ENCODE assay signal across 8 cellular contexts in the genomic region with DNA sequence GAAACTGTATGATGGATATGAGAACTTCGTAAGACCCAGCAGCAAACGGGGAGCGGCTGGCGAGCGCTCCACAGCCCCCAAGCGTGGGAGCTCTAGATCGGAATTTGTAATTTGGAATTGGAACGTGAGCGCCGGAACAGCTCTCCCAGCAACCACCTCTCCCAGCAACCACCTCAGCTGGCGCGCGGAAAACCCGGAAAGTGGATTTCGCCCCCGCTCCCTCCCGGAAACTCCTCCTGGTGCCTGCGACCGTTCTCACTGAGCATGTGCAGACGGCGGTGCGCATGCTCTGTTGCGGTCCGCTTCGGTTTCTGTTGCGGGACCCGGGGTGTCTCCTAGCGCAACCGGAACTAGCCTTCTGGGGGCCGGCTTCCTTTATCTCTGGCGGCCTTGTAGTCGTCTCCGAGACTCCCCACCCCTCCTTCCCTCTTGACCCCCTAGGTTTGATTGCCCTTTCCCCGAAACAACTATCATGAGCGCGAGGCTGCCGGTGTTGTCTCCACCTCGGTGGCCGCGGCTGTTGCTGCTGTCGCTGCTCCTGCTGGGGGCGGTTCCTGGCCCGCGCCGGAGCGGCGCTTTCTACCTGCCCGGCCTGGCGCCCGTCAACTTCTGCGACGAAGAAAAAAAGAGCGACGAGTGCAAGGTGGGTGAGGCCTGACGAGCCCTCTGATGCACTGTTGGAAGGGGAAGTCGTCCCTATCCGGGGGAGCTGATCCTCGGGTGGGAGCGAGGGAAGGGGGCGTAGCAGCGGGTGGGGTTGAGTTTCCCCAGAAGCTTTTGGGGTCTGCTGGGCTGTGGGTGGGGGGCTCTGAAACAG.
A peak's percentile ranks its signal among the peaks of the same experiment; 100 is the strongest.
DNase-seq lines count a peak whose midpoint lies in the region; ATAC-seq lines count a peak whose summit lies in the region.

A gene with protein sequence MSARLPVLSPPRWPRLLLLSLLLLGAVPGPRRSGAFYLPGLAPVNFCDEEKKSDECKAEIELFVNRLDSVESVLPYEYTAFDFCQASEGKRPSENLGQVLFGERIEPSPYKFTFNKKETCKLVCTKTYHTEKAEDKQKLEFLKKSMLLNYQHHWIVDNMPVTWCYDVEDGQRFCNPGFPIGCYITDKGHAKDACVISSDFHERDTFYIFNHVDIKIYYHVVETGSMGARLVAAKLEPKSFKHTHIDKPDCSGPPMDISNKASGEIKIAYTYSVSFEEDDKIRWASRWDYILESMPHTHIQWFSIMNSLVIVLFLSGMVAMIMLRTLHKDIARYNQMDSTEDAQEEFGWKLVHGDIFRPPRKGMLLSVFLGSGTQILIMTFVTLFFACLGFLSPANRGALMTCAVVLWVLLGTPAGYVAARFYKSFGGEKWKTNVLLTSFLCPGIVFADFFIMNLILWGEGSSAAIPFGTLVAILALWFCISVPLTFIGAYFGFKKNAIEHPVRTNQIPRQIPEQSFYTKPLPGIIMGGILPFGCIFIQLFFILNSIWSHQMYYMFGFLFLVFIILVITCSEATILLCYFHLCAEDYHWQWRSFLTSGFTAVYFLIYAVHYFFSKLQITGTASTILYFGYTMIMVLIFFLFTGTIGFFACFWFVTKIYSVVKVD (plus strand): TSS at position 338 of the 817 bp plus-strand sequence. CDS start 135 bp downstream, at position 473.

- H3K36me3 Mint-ChIP-seq in central memory CD8-positive, alpha-beta T cell (ENCODE audit: insufficient read depth): peaks cover 26% of the 10 kb centered on the region

- peak within 1 kb of the TSS; percentile 98 for H3K27ac Mint-ChIP-seq in central memory CD8-positive, alpha-beta T cell (ENCODE audit: low read depth)

- H3K27me3 Mint-ChIP-seq in central memory CD8-positive, alpha-beta T cell: no peaks in the 10 kb centered on the region

- peaks cover 76% of the 10 kb centered on the region for H3K4me1 Mint-ChIP-seq in central memory CD8-positive, alpha-beta T cell

- ATAC-seq in GM19023 (IDR thresholded peaks at IDR 0.05; ENCODE audit: unreplicated experiment): peak; percentile 63
- ATAC-seq in HG03280 (IDR thresholded peaks at IDR 0.05; ENCODE audit: unreplicated experiment): peak; percentile 53
- ATAC-seq in central memory CD8-positive, alpha-beta T cell (replicated peaks; ENCODE audit: extremely low read depth, poor library complexity, severe bottlenecking): peak; percentile 56

- H3K4me3 Mint-ChIP-seq in central memory CD8-positive, alpha-beta T cell: peak within 1 kb of the TSS; percentile 100

- no peaks in the 10 kb centered on the region for H3K9me3 Mint-ChIP-seq in central memory CD8-positive, alpha-beta T cell

- peak; percentile 97 for DNase-seq in AG08396 (ENCODE audit: low spot score)
- DNase-seq in NCI-H446 (lab: John Stamatoyannopoulos, UW): peak; percentile 88 to 94
- peak; percentile 91 for DNase-seq in activated CD4-positive, CD25-positive, alpha-beta regulatory T cell treated with anti-CD3 and anti-CD28 coated beads, Interleukin-2, amount 50 U/mL, for 16 hours (ENCODE audit: low read depth, low spot score)
- DNase-seq in central memory CD8-positive, alpha-beta T cell (ENCODE audit: low spot score in 2 of 2): peak; percentile 94 to 96
- peak; percentile 97 for DNase-seq in iris pigment epithelial cell (ENCODE audit: low read depth)
- DNase-seq in stimulated activated CD4-positive, alpha-beta T cell treated with anti-CD3 and anti-CD28 coated beads, Interleukin-12 subunit alpha, Interleukin-12 subunit beta, amount 100 ng/mL, for 4 hours: peak; percentile 95

Comparison
In these comparisons a context has a peak if more than half of its experiments do, and no peak if none do; other contexts are left out.
1. Peak in every context shown above with its lines: DNase-seq and ATAC-seq.